8 cellular contexts compared by ENCODE assay signal in genomic region chr2:67215214-67215613, GRCh38.
DNase-seq lines count a peak whose midpoint lies in the region; ATAC-seq and TF ChIP-seq lines count a peak whose summit lies in the region.

No MANE protein-coding gene starts in this region.

- H2BK5ac ChIP-seq in H9 (ENCODE audit: insufficient read length, low read length), result no peak overlapping the region

- H3K36me3 ChIP-seq in OCI-LY3 (replicated peaks; ENCODE audit: low read depth, low read length), result no peaks in the 10 kb centered on the region

- H3K4me1 ChIP-seq in H9 (ENCODE audit: insufficient read depth, low read length) (peaks cover 4% of the 10 kb centered on the region; the same call in 1 of the 2 replicates), OCI-LY3 (ENCODE audit: low read length) (no peaks in the 10 kb centered on the region)

- no peak overlapping the region for H3K4me3 Mint-ChIP-seq in H9
- no peak overlapping the region for H3K4me3 Mint-ChIP-seq in natural killer cell treated with Interleukin-12 subunit alpha and Interleukin-12 subunit beta and Interleukin-15 and Interleukin-18, amount 100 ng/mL, for 72 hours

- H3K4me3 ChIP-seq in OCI-LY3 (ENCODE audit: low read length) (no peak overlapping the region), fibroblast of mammary gland (ENCODE audit: control insufficient read depth, low read depth, low read length) (no peak overlapping the region)

- no peak overlapping the region for H3K4ac ChIP-seq in H9 (ENCODE audit: low read depth, low read length)

- ATAC-seq in HG02763 (IDR thresholded peaks at IDR 0.05; ENCODE audit: unreplicated experiment) (no peak), GM18505 (IDR thresholded peaks at IDR 0.05; ENCODE audit: unreplicated experiment) (no peak), HG03095 (IDR thresholded peaks at IDR 0.05; ENCODE audit: unreplicated experiment) (no peak)
- ATAC-seq in natural killer cell treated with Interleukin-12 subunit alpha and Interleukin-12 subunit beta and Interleukin-15 and Interleukin-18, amount 100 ng/mL, for 72 hours, result no peak

- DNase-seq in H9 (peak; percentile 76), fibroblast of mammary gland (ENCODE audit: low read depth) (peak; percentile 62), retina (peak; percentile 72)
- no peak for DNase-seq in natural killer cell treated with Interleukin-12 subunit alpha and Interleukin-12 subunit beta and Interleukin-15 and Interleukin-18, amount 100 ng/mL, for 72 hours (ENCODE audit: low spot score)

- H3K27ac ChIP-seq in H9 (ENCODE audit: insufficient read length, low read depth, low read length) (no peak overlapping the region), OCI-LY3 (ENCODE audit: low read length) (no peak overlapping the region)

- no CpG with 5 or more reads among the region's 8 CpGs for WGBS in H9 (ENCODE audit: extremely low coverage, insufficient read length, low lambda C conversion rate)

- H3K9ac ChIP-seq in H9 (ENCODE audit: extremely low read depth, insufficient read length, low read length) (no peak overlapping the region), OCI-LY3 (ENCODE audit: low read length) (no peak overlapping the region)

- no peak overlapping the region for H2BK12ac ChIP-seq in H9 (ENCODE audit: insufficient read length, low read depth, low read length)

- no peak overlapping the region for H3K18ac ChIP-seq in H9 (ENCODE audit: insufficient read length, low read depth, low read length)

- TF ChIP-seq POLR2A in GM18505 (IDR thresholded peaks at IDR 0.05; ENCODE audit: borderline replicate concordance, extremely low read depth, insufficient read depth, insufficient read length), result no peak

- H3K27ac Mint-ChIP-seq in H9, result peak overlapping the region in 1 of 3 experiments; percentile 78; a peak in 2 of 7 replicates
- H3K27ac Mint-ChIP-seq in natural killer cell treated with Interleukin-12 subunit alpha and Interleukin-12 subunit beta and Interleukin-15 and Interleukin-18, amount 100 ng/mL, for 72 hours, result no peak overlapping the region

- H3K4me1 Mint-ChIP-seq in H9, result peaks cover 23 to 29% of the 10 kb centered on the region in 2 experiments
- no peaks in the 10 kb centered on the region for H3K4me1 Mint-ChIP-seq in natural killer cell treated with Interleukin-12 subunit alpha and Interleukin-12 subunit beta and Interleukin-15 and Interleukin-18, amount 100 ng/mL, for 72 hours (ENCODE audit: low read depth in 2 of 2)

- no peaks in the 10 kb centered on the region for H3K79me1 ChIP-seq in H9 (ENCODE audit: insufficient read depth, low read depth, low read length, poor library complexity, severe bottlenecking)

- no peaks in the 10 kb centered on the region for H3K27me3 Mint-ChIP-seq in H9 (ENCODE audit: low read depth)
- H3K27me3 Mint-ChIP-seq in natural killer cell treated with Interleukin-12 subunit alpha and Interleukin-12 subunit beta and Interleukin-15 and Interleukin-18, amount 100 ng/mL, for 72 hours, result peaks cover 8 to 13% of the 10 kb centered on the region in 2 donors

- H3T11ph ChIP-seq in H9 (ENCODE audit: low read length), result no peak overlapping the region

- H2AK5ac ChIP-seq in H9 (ENCODE audit: insufficient read length, low read length), result no peak overlapping the region

- H3K23ac ChIP-seq in H9 (ENCODE audit: insufficient read length, low read depth, low read length), result no peak overlapping the region

- H3K79me2 ChIP-seq in H9 (ENCODE audit: insufficient read depth, low read length) (no peaks in the 10 kb centered on the region), OCI-LY3 (ENCODE audit: low read length) (no peaks in the 10 kb centered on the region)

- H3K9me3 Mint-ChIP-seq in H9, result peaks cover 8 to 15% of the 10 kb centered on the region in 2 experiments
- H3K9me3 Mint-ChIP-seq in natural killer cell treated with Interleukin-12 subunit alpha and Interleukin-12 subunit beta and Interleukin-15 and Interleukin-18, amount 100 ng/mL, for 72 hours, result no peaks in the 10 kb centered on the region

- H4K20me1 ChIP-seq in H9 (ENCODE audit: control insufficient read depth, insufficient read depth, insufficient read length) (peaks cover 2% of the 10 kb centered on the region), OCI-LY3 (ENCODE audit: insufficient read depth, low read length) (no peaks in the 10 kb centered on the region)

- H4K5ac ChIP-seq in H9 (ENCODE audit: insufficient read length, low read depth, low read length), result no peak overlapping the region

- H2AFZ ChIP-seq in H9 (ENCODE audit: low read length) (no peak overlapping the region), OCI-LY3 (ENCODE audit: low read depth, low read length) (no peak overlapping the region)

- H2BK20ac ChIP-seq in H9 (ENCODE audit: low read depth, low read length, poor library complexity, severe bottlenecking), result no peak overlapping the region

- H3K27me3 ChIP-seq in H9 (ENCODE audit: insufficient read depth, low read length) (no peaks in the 10 kb centered on the region), OCI-LY3 (ENCODE audit: low read depth, low read length) (no peaks in the 10 kb centered on the region)

- H2BK15ac ChIP-seq in H9 (ENCODE audit: low read depth, low read length), result no peak overlapping the region

- no peak overlapping the region for H3K14ac ChIP-seq in H9 (ENCODE audit: insufficient read depth, low read length)

- H2BK120ac ChIP-seq in H9 (ENCODE audit: low read depth, low read length, poor library complexity, severe bottlenecking), result no peak overlapping the region

- no peak overlapping the region for H4K8ac ChIP-seq in H9 (replicated peaks; ENCODE audit: insufficient read length, low read depth, low read length)

- no peak overlapping the region for H3K56ac ChIP-seq in H9 (ENCODE audit: insufficient read length, low read depth, low read length)

- H4K91ac ChIP-seq in H9 (ENCODE audit: insufficient read length, low read depth, low read length), result no peak overlapping the region

- H3K9me3 ChIP-seq in H9 (ENCODE audit: control insufficient read depth, low read depth, low read length), result no peaks in the 10 kb centered on the region
- H3K9me3 ChIP-seq in OCI-LY3 (ENCODE audit: insufficient read depth, low read length), result no peaks in the 10 kb centered on the region

- peak; percentile 35; the same call in 2 of the 3 replicates for TF ChIP-seq CTCF in H9 (conservative IDR thresholded peaks at IDR 0.05)
- TF ChIP-seq CTCF in OCI-LY3 (IDR thresholded peaks at IDR 0.05; ENCODE audit: low read depth, low read length), result peak; percentile 36
- peak; percentile 64 for TF ChIP-seq CTCF in fibroblast of mammary gland (conservative IDR thresholded peaks at IDR 0.05; ENCODE audit: control insufficient read depth, insufficient read depth, low read depth, low read length)

- no peak overlapping the region for H3K4me2 ChIP-seq in H9 (ENCODE audit: insufficient read depth, insufficient read length, low read length)
- H3K4me2 ChIP-seq in OCI-LY3 (ENCODE audit: low read length), result no peak overlapping the region

- H3K36me3 Mint-ChIP-seq in H9 (ENCODE audit: insufficient read depth in 1 of 3, low read depth in 3 of 3), result peaks cover 6 to 17% (median 9%) of the 10 kb centered on the region in 3 experiments
- H3K36me3 Mint-ChIP-seq in natural killer cell treated with Interleukin-12 subunit alpha and Interleukin-12 subunit beta and Interleukin-15 and Interleukin-18, amount 100 ng/mL, for 72 hours, result no peaks in the 10 kb centered on the region

- H3K23me2 ChIP-seq in H9 (ENCODE audit: insufficient read length, low read depth, low read length, poor library complexity, severe bottlenecking), result no peaks in the 10 kb centered on the region
